Comparison of ENCODE assay signal across 11 cellular contexts in genomic region chr18:29181151-29181901, GRCh38.
A peak's percentile ranks its signal among the peaks of the same experiment; 100 is the strongest.
DNase-seq lines count a peak whose midpoint lies in the region; ATAC-seq, FAIRE-seq and TF ChIP-seq lines count a peak whose summit lies in the region.
"Had no signal": no experiment of that assay in that cellular context is flagged by ENCODE, and none has a peak within 500 bp of the region (broad histone marks: within the 10 kb centered on the region; RNA-seq: fewer than 3 reads in every experiment).

No MANE protein-coding gene starts in this region.

- no peak for FAIRE-seq in HTR-8/SVneo (lab: Jason Lieb, UNC)

- TF ChIP-seq CTCF in left lung (IDR thresholded peaks at IDR 0.05) (no peak), thoracic aorta (IDR thresholded peaks at IDR 0.05) (no peak)

- H3K36me3 ChIP-seq in left lung = no peaks in the 10 kb centered on the region
- no peaks in the 10 kb centered on the region for H3K36me3 ChIP-seq in thoracic aorta

- H3K4me3 ChIP-seq in left lung (no peak overlapping the region), thoracic aorta (peak overlapping the region; percentile 38)

- H3K27me3 ChIP-seq in left lung (no peaks in the 10 kb centered on the region), thoracic aorta (replicated peaks; ENCODE audit: insufficient read depth) (no peaks in the 10 kb centered on the region)

- H3K4me1 ChIP-seq in left lung = no peaks in the 10 kb centered on the region
- peaks cover 3 to 24% of the 10 kb centered on the region in 2 donors for H3K4me1 ChIP-seq in thoracic aorta (ENCODE audit: control insufficient read depth in 1 of 2, low read depth in 2 of 2)

- H3K27ac ChIP-seq in left lung = peak overlapping the region; percentile 16 to 49
- peak overlapping the region; percentile 68 to 87 for H3K27ac ChIP-seq in thoracic aorta

- intact Hi-C loops in left lung (cut with DNase I) = no loop called here

- ATAC-seq in left lung = peak; percentile 77
- ATAC-seq in thoracic aorta (ENCODE audit: insufficient number of reproducible peaks, low FRiP score, low read depth) = peak; percentile 90
- no peak for ATAC-seq in HG03095 (IDR thresholded peaks at IDR 0.05; ENCODE audit: unreplicated experiment)
- ATAC-seq: naive thymus-derived CD4-positive, alpha-beta T cell had no signal

- peak; percentile 2 for DNase-seq in HTR-8/SVneo (ENCODE audit: insufficient read length, low spot score)
- peak; percentile 66 for DNase-seq in dermis blood vessel endothelial cell
- no peak for DNase-seq in left lung
- peak; percentile 31 for DNase-seq in thoracic aorta (ENCODE audit: low spot score)
- no peak for DNase-seq in NCI-H524 (lab: John Stamatoyannopoulos, UW)
- DNase-seq in RPMI8226 = no peak
- DNase-seq in GM19240 (ENCODE audit: insufficient read length, low spot score) = no peak
- DNase-seq: naive thymus-derived CD4-positive, alpha-beta T cell; NCI-H187 treated with DMSO at 0.1 percent for 48 hours; T-helper 1 cell had no signal

- no peaks in the 10 kb centered on the region for H3K9me3 ChIP-seq in left lung
- no peaks in the 10 kb centered on the region for H3K9me3 ChIP-seq in thoracic aorta

Comparison
In these comparisons a context has a peak if more than half of its experiments do, and no peak if none do; other contexts are left out.
1. DNase-seq: peak in HTR-8/SVneo (single experiment), dermis blood vessel endothelial cell (single experiment) and thoracic aorta (single experiment); none in left lung (0 of 2), NCI-H524 (0 of 2), RPMI8226 (single experiment) and GM19240 (single experiment).